ENCODE assay signal across 10 cellular contexts in genomic region chr17:28282596-28282995, GRCh38. TPM values are rescaled to one million over a fixed set of nuclear protein-coding genes. Genes with fewer than 3 reads are reported as not detected.
DNase-seq lines count a peak whose midpoint lies in the region; ATAC-seq, FAIRE-seq and TF ChIP-seq lines count a peak whose summit lies in the region.
"Had no signal": no experiment of that assay in that cellular context is flagged by ENCODE, and none has a peak within 500 bp of the region (broad histone marks: within the 10 kb centered on the region; RNA-seq: fewer than 3 reads in every experiment).

No MANE protein-coding gene starts in this region.

- TF ChIP-seq CTCF in K562 (IDR thresholded peaks at IDR 0.05 in 2 of 3, conservative IDR thresholded peaks at IDR 0.05 in 1 of 3; ENCODE audit: insufficient read depth in 2 of 3, low read depth in 1 of 3, low read length in 3 of 3) (no peak), colonic mucosa (IDR thresholded peaks at IDR 0.05) (no peak), stomach (IDR thresholded peaks at IDR 0.05) (no peak)

- no peak overlapping the region for H2AFZ ChIP-seq in K562 (ENCODE audit: low read depth, low read length)

- DNase-seq in DMS79 (lab: John Stamatoyannopoulos, UW) (peak; percentile 48), NCI-H1694 (lab: John Stamatoyannopoulos, UW) (peak; percentile 73), K562 (ENCODE audit: extremely low read depth in 1 of 4, low spot score in 3 of 4) (no peak), colonic mucosa (no peak), stomach (no peak)
- no peak for DNase-seq in activated naive CD4-positive, alpha-beta T cell treated with anti-CD3 and anti-CD28 coated beads, Interleukin-2, amount 10 ng/mL, durations not matched to agents 7 days and 5 days
- DNase-seq: central memory CD4-positive, alpha-beta T cell had no signal

- peaks cover 12% of the 10 kb centered on the region for H3K4me1 Mint-ChIP-seq in activated naive CD4-positive, alpha-beta T cell treated with anti-CD3 and anti-CD28 coated beads, Interleukin-2, amount 10 ng/mL, durations not matched to agents 7 days and 5 days

- H3K4me1 ChIP-seq in K562 (replicated peaks in 1 of 2; ENCODE audit: control insufficient read depth in 2 of 2, insufficient read depth in 2 of 2, low read length in 2 of 2): peaks cover 0 to 2% of the 10 kb centered on the region in 2 experiments; a peak in 1 of 5 replicates
- peaks cover 3% of the 10 kb centered on the region for H3K4me1 ChIP-seq in mesodermal cell (ENCODE audit: control insufficient read depth, insufficient read depth, low read length, poor library complexity, severe bottlenecking)
- H3K4me1 ChIP-seq in colonic mucosa: no peaks in the 10 kb centered on the region
- H3K4me1 ChIP-seq in stomach: no peaks in the 10 kb centered on the region

- H3K4me3 Mint-ChIP-seq in activated naive CD4-positive, alpha-beta T cell treated with anti-CD3 and anti-CD28 coated beads, Interleukin-2, amount 10 ng/mL, durations not matched to agents 7 days and 5 days: no peak overlapping the region

- no TSS peak for BruUV-seq in K562 (replicated peaks; lab: Mats Ljungman, UMichigan)

- H3K4me2 ChIP-seq in K562 (ENCODE audit: insufficient read depth, low read length): no peak overlapping the region

- H3K36me3 Mint-ChIP-seq in activated naive CD4-positive, alpha-beta T cell treated with anti-CD3 and anti-CD28 coated beads, Interleukin-2, amount 10 ng/mL, durations not matched to agents 7 days and 5 days: no peaks in the 10 kb centered on the region

- TF ChIP-seq RAD21 in K562 (CRISPR knock-in tag; conservative IDR thresholded peaks at IDR 0.05 in 1 of 2, IDR thresholded peaks at IDR 0.05 in 1 of 2): no peak

- H4K20me1 ChIP-seq in K562 (replicated peaks; ENCODE audit: control insufficient read depth, insufficient read depth, low read length): no peaks in the 10 kb centered on the region

- CTCF ChIA-PET in K562 (lab: Yijun Ruan, JAX; ENCODE audit: low intra/inter-chr PET ratio): no interaction called here
- CTCF ChIA-PET in activated naive CD4-positive, alpha-beta T cell treated with anti-CD3 and anti-CD28 coated beads, Interleukin-2, amount 10 ng/mL, durations not matched to agents 7 days and 5 days (lab: Charles Lee): no interaction called here

- no peaks in the 10 kb centered on the region for H3K9me1 ChIP-seq in K562 (ENCODE audit: control insufficient read depth, insufficient read depth, low read length)

- H3K27ac ChIP-seq in K562 (ENCODE audit: extremely low read depth, low read depth, low read length) (no peak overlapping the region), mesodermal cell (ENCODE audit: low read depth, low read length, severe bottlenecking) (peak overlapping the region; percentile 51), colonic mucosa (no peak overlapping the region), stomach (no peak overlapping the region)
- H3K27ac ChIP-seq: VCaP had no signal

- peaks cover 47% of the 10 kb centered on the region for H3K27me3 Mint-ChIP-seq in activated naive CD4-positive, alpha-beta T cell treated with anti-CD3 and anti-CD28 coated beads, Interleukin-2, amount 10 ng/mL, durations not matched to agents 7 days and 5 days

- peak; percentile 15 for FAIRE-seq in K562 (lab: Jason Lieb, UNC)

- H3K9ac ChIP-seq in K562 (ENCODE audit: insufficient read depth in 1 of 2, low read depth in 2 of 2, low read length in 2 of 2) (no peak overlapping the region), colonic mucosa (ENCODE audit: low read depth in 2 of 2, low read length in 2 of 2) (no peak overlapping the region)

- intact Hi-C loops in K562 (cut with micrococcal nuclease) (no loop called here), colonic mucosa (cut with DNase I) (no loop called here), stomach (cut with DNase I; ENCODE audit: low total_unique reads) (no loop called here)

- no peak overlapping the region for H3K4me3 ChIP-seq in K562
- H3K4me3 ChIP-seq in mesodermal cell (ENCODE audit: extremely low read depth, insufficient read depth, low read length, poor library complexity, severe bottlenecking): no peak overlapping the region
- H3K4me3 ChIP-seq in colonic mucosa: no peak overlapping the region
- no peak overlapping the region for H3K4me3 ChIP-seq in stomach

- POLR2A ChIA-PET in K562 (lab: Yijun Ruan, JAX): interaction anchor here (1.0 kb wide), 1 partner anchor 27 kb away, joined by 3 read pairs; no protein-coding TSS in a partner anchor

- ATAC-seq in K562: no peak
- ATAC-seq in HG02981 (IDR thresholded peaks at IDR 0.05; ENCODE audit: unreplicated experiment): no peak

- in situ Hi-C loops in K562 (cut with MboI): no loop called here

- H3K36me3 ChIP-seq in K562 (ENCODE audit: control insufficient read depth, insufficient read depth, low read length) (no peaks in the 10 kb centered on the region), mesodermal cell (ENCODE audit: control insufficient read depth, insufficient read depth, low read length) (no peaks in the 10 kb centered on the region), colonic mucosa (no peaks in the 10 kb centered on the region), stomach (no peaks in the 10 kb centered on the region)

- TF ChIP-seq EP300 in K562 (IDR thresholded peaks at IDR 0.05; ENCODE audit: low read length) (no peak), stomach (IDR thresholded peaks at IDR 0.05) (no peak)

- H3K79me2 ChIP-seq in K562 (ENCODE audit: control insufficient read depth, insufficient read depth, low read length): no peaks in the 10 kb centered on the region

- no peaks in the 10 kb centered on the region for H3K9me3 Mint-ChIP-seq in activated naive CD4-positive, alpha-beta T cell treated with anti-CD3 and anti-CD28 coated beads, Interleukin-2, amount 10 ng/mL, durations not matched to agents 7 days and 5 days

- TF ChIP-seq POLR2A in K562 (conservative IDR thresholded peaks at IDR 0.05) (no peak), stomach (IDR thresholded peaks at IDR 0.05) (no peak)

- no peak overlapping the region for H3K27ac Mint-ChIP-seq in activated naive CD4-positive, alpha-beta T cell treated with anti-CD3 and anti-CD28 coated beads, Interleukin-2, amount 10 ng/mL, durations not matched to agents 7 days and 5 days

- WGBS in K562 (ENCODE audit: insufficient coverage, low coverage, missing lambda C conversion rate): 43% methylated on average over 7 of the region's 7 CpGs
- 95% methylated on average over 2 of the region's 7 CpGs; no CpG with 5 or more reads in 1 of the 2 experiments for WGBS in mesodermal cell (ENCODE audit: insufficient coverage in 2 of 2), 2 experiments
- 73 to 80% (median 75%) methylated on average over 7 of the region's 7 CpGs for WGBS in stomach, 5 donors

- H3K9me3 ChIP-seq in K562 (replicated peaks; ENCODE audit: control insufficient read depth, insufficient read depth, low read depth, low read length) (no peaks in the 10 kb centered on the region), mesodermal cell (ENCODE audit: control insufficient read depth, low read length) (no peaks in the 10 kb centered on the region), colonic mucosa (no peaks in the 10 kb centered on the region), stomach (no peaks in the 10 kb centered on the region)

- H3K27me3 ChIP-seq in K562 (ENCODE audit: control insufficient read depth in 2 of 2, insufficient read depth in 2 of 2, low read length in 2 of 2): no peaks in the 10 kb centered on the region
- H3K27me3 ChIP-seq in colonic mucosa: no peaks in the 10 kb centered on the region
- H3K27me3 ChIP-seq in stomach: no peaks in the 10 kb centered on the region

RNA-seq across cellular contexts. Expression of gene TMEM97, which starts 36.4 kb away (rescaled TPM):
- 75.7 and 97.1 TPM in 2 replicates for total RNA-seq in K562 (2011; cell fraction: chromatin; rRNA removed; ENCODE audit: low replicate concordance)
- total RNA-seq in K562 (2011; cell fraction: nucleolus; rRNA removed): 85.3 and 101 TPM in 2 replicates
- total RNA-seq in K562 (2011; cell fraction: nucleoplasm; rRNA removed): 131 and 163 TPM in 2 replicates
- total RNA-seq in K562 (2014; rRNA removed) (59.6 and 71.8 TPM in 2 replicates), K562 (2014; rRNA removed; fragmentation: Illumina TruSeq; extraction: Trizol) (83.1 and 87.7 TPM in 2 replicates), K562 (2015; rRNA removed; fragmentation: Illumina TruSeq; extraction: Trizol) (72.0 and 74.0 TPM in 2 replicates), K562 (2021) (65.3 and 67.5 TPM in 2 replicates), colonic mucosa (10 to 100 TPM; 37.2 to 38.5 TPM), stomach (10 to 100 TPM in 4 of 5 donors, 1 to 10 TPM in 1; 7.6 to 54.0 (median 21.4) TPM)
- polyA plus RNA-seq in K562 (2011; rRNA removed) (88.3 and 117 TPM in 2 replicates), K562 (2014; fragmentation: Illumina TruSeq; extraction: Trizol) (89.6 and 121 TPM in 2 replicates), K562 (2014; fragmentation: Nextera tagmentation; extraction: Ambion mirVana) (10 to 100 TPM; 76.0 to 95.3 TPM), K562 (2014; rRNA removed) (34.6 and 44.9 TPM in 2 replicates), stomach (10 to 100 TPM; 28.1 to 38.2 (median 31.3) TPM)
- polyA plus RNA-seq in K562 (2011; cell fraction: cytosol; rRNA removed): 45.5 and 66.1 TPM in 2 replicates
- 24.8 and 32.2 TPM in 2 replicates for polyA plus RNA-seq in K562 (2011; cell fraction: nucleus; rRNA removed)
- 40.4 and 49.6 TPM in 2 replicates for polyA plus RNA-seq in K562 (2012)
- polyA minus RNA-seq in K562 (2011; rRNA and poly(A)+ RNA removed): 66.9 and 80.3 TPM in 2 replicates
- 31.5 and 44.4 TPM in 2 replicates for polyA minus RNA-seq in K562 (2011; cell fraction: cytosol; rRNA and poly(A)+ RNA removed)
- 12.5 and 15.9 TPM in 2 replicates for polyA minus RNA-seq in K562 (2011; cell fraction: nucleus; rRNA and poly(A)+ RNA removed)
- 87.9 TPM for polyA plus RNA-seq in mesodermal cell (2013, experiment 1 of 2)
- 87.3 TPM for polyA plus RNA-seq in mesodermal cell (2013, experiment 2 of 2)

RNA-seq across cellular contexts. Expression of gene IFT20, which starts 52.7 kb away (rescaled TPM):
- 58.5 and 63.2 TPM in 2 replicates for total RNA-seq in K562 (2011; cell fraction: chromatin; rRNA removed; ENCODE audit: low replicate concordance)
- total RNA-seq in K562 (2011; cell fraction: nucleolus; rRNA removed): 42.5 and 42.8 TPM in 2 replicates
- total RNA-seq in K562 (2011; cell fraction: nucleoplasm; rRNA removed): 44.1 and 49.8 TPM in 2 replicates
- total RNA-seq in K562 (2014; rRNA removed) (25.1 and 25.5 TPM in 2 replicates), K562 (2014; rRNA removed; fragmentation: Illumina TruSeq; extraction: Trizol) (20.9 and 26.8 TPM in 2 replicates), K562 (2015; rRNA removed; fragmentation: Illumina TruSeq; extraction: Trizol) (14.3 and 14.6 TPM in 2 replicates), K562 (2021) (20.1 and 25.2 TPM in 2 replicates), colonic mucosa (10 to 100 TPM; 30.9 to 31.5 TPM), stomach (10 to 100 TPM; 24.9 to 52.2 (median 47.3) TPM)
- polyA plus RNA-seq in K562 (2011; rRNA removed) (35.8 and 38.6 TPM in 2 replicates), K562 (2014; fragmentation: Illumina TruSeq; extraction: Trizol) (19.0 and 19.4 TPM in 2 replicates), K562 (2014; fragmentation: Nextera tagmentation; extraction: Ambion mirVana) (10 to 100 TPM; 11.2 to 17.7 TPM), K562 (2014; rRNA removed) (37.6 and 45.4 TPM in 2 replicates), stomach (10 to 100 TPM; 75.9 to 95.6 (median 94.9) TPM)
- polyA plus RNA-seq in K562 (2011; cell fraction: cytosol; rRNA removed): 15.7 and 17.9 TPM in 2 replicates
- polyA plus RNA-seq in K562 (2011; cell fraction: nucleus; rRNA removed): 54.6 and 62.4 TPM in 2 replicates
- polyA plus RNA-seq in K562 (2012): 20.5 and 42.0 TPM in 2 replicates
- 9.2 and 9.9 TPM in 2 replicates for polyA minus RNA-seq in K562 (2011; rRNA and poly(A)+ RNA removed)
- 4.6 and 7.2 TPM in 2 replicates for polyA minus RNA-seq in K562 (2011; cell fraction: cytosol; rRNA and poly(A)+ RNA removed)
- polyA minus RNA-seq in K562 (2011; cell fraction: nucleus; rRNA and poly(A)+ RNA removed): 10.8 and 16.7 TPM in 2 replicates
- polyA plus RNA-seq in mesodermal cell (2013, experiment 1 of 2): 65.6 TPM
- 66.5 TPM for polyA plus RNA-seq in mesodermal cell (2013, experiment 2 of 2)

RNA-seq across cellular contexts. Expression of gene TNFAIP1, which starts 53.0 kb away (rescaled TPM):
- 14.5 and 38.2 TPM in 2 replicates for total RNA-seq in K562 (2011; cell fraction: chromatin; rRNA removed; ENCODE audit: low replicate concordance)
- 22.8 and 26.7 TPM in 2 replicates for total RNA-seq in K562 (2011; cell fraction: nucleolus; rRNA removed)
- 22.7 and 28.9 TPM in 2 replicates for total RNA-seq in K562 (2011; cell fraction: nucleoplasm; rRNA removed)
- total RNA-seq in K562 (2014; rRNA removed): 9.0 and 15.1 TPM in 2 replicates
- 6.3 and 8.2 TPM in 2 replicates for total RNA-seq in K562 (2014; rRNA removed; fragmentation: Illumina TruSeq; extraction: Trizol)
- 7.7 and 8.0 TPM in 2 replicates for total RNA-seq in K562 (2015; rRNA removed; fragmentation: Illumina TruSeq; extraction: Trizol)
- total RNA-seq in K562 (2021): 18.9 and 20.1 TPM in 2 replicates
- 13.7 and 18.8 TPM in 2 replicates for polyA plus RNA-seq in K562 (2011; rRNA removed)
- polyA plus RNA-seq in K562 (2011; cell fraction: cytosol; rRNA removed): 10.8 and 23.2 TPM in 2 replicates
- 40.2 and 69.4 TPM in 2 replicates for polyA plus RNA-seq in K562 (2011; cell fraction: nucleus; rRNA removed)
- 11.5 and 17.0 TPM in 2 replicates for polyA plus RNA-seq in K562 (2012)
- 15.2 and 15.4 TPM in 2 replicates for polyA plus RNA-seq in K562 (2014; fragmentation: Illumina TruSeq; extraction: Trizol)
- 1 to 10 TPM; 2.1 to 2.9 TPM for polyA plus RNA-seq in K562 (2014; fragmentation: Nextera tagmentation; extraction: Ambion mirVana)
- 8.1 and 15.4 TPM in 2 replicates for polyA plus RNA-seq in K562 (2014; rRNA removed)
- polyA minus RNA-seq in K562 (2011; rRNA and poly(A)+ RNA removed): 7.3 and 16.7 TPM in 2 replicates
- 21.0 and 35.8 TPM in 2 replicates for polyA minus RNA-seq in K562 (2011; cell fraction: cytosol; rRNA and poly(A)+ RNA removed)
- polyA minus RNA-seq in K562 (2011; cell fraction: nucleus; rRNA and poly(A)+ RNA removed): 12.4 and 16.7 TPM in 2 replicates
- 49.5 TPM for polyA plus RNA-seq in mesodermal cell (2013, experiment 1 of 2)
- 41.0 TPM for polyA plus RNA-seq in mesodermal cell (2013, experiment 2 of 2)
- 10 to 100 TPM; 29.6 to 39.8 TPM for total RNA-seq in colonic mucosa
- 10 to 100 TPM in 3 of 5 donors, 1 to 10 TPM in 2; 1.7 to 50.4 (median 19.3) TPM for total RNA-seq in stomach
- polyA plus RNA-seq in stomach: 10 to 100 TPM; 12.7 to 25.4 (median 21.4) TPM

Comparison
In these comparisons a context has a peak if more than half of its experiments do, and no peak if none do; other contexts are left out.
1. DNase-seq: peak in DMS79 (single experiment) and NCI-H1694 (single experiment); none in K562 (0 of 4), colonic mucosa (single experiment), stomach (single experiment) and activated naive CD4-positive, alpha-beta T cell treated with anti-CD3 and anti-CD28 coated beads, Interleukin-2, amount 10 ng/mL, durations not matched to agents 7 days and 5 days (single experiment).